Comparison of ENCODE assay signal across 21 cellular contexts in genomic region chr10:26612151-26612915, GRCh38.
"Had no signal": no experiment of that assay in that cellular context is flagged by ENCODE, and none has a peak within 500 bp of the region (broad histone marks: within the 10 kb centered on the region; RNA-seq: fewer than 3 reads in every experiment).

No MANE protein-coding gene starts in this region.

- ATAC-seq: activated naive CD8-positive, alpha-beta T cell treated with anti-CD3 and anti-CD28 coated beads, Interleukin-2, amount 50 U/mL, for 24 hours; activated T-cell treated with anti-CD3 and anti-CD28 coated beads, Interleukin-2, amount 50 U/mL, for 4 hours; left ventricle myocardium superior had no signal

- DNase-seq: activated CD4-positive, alpha-beta T cell treated with anti-CD3 and anti-CD28 coated beads, Interleukin-2, amount 10 ng/mL, durations not matched to agents 7 days and 5 days; activated CD4-positive, CD25-positive, alpha-beta regulatory T cell; activated CD8-positive, alpha-beta memory T cell treated with anti-CD3 and anti-CD28 coated beads, Interleukin-2, amount 50 U/mL, for 4 hours; activated effector memory CD4-positive, alpha-beta T cell treated with Interleukin-2 at 50 U/mL for 16 hours; activated naive CD4-positive, alpha-beta T cell treated with anti-CD3 and anti-CD28 coated beads, Interleukin-2, amount 10 ng/mL, durations not matched to agents 7 days and 5 days; activated naive CD8-positive, alpha-beta T cell treated with anti-CD3 and anti-CD28 coated beads, Interleukin-2, amount 50 U/mL, for 24 hours; activated T-cell treated with anti-CD3 and anti-CD28 coated beads, Interleukin-2, amount 50 U/mL, for 4 hours; anterior cingulate cortex; effector CD8-positive, alpha-beta T cell; foreskin melanocyte; left ventricle myocardium superior; stimulated activated CD4-positive, alpha-beta T cell treated with anti-CD3 and anti-CD28 coated beads, Interleukin-12 subunit alpha, Interleukin-12 subunit beta, amount 100 ng/mL, for 4 hours; stimulated activated CD4-positive, alpha-beta T cell treated with anti-CD3 and anti-CD28 coated beads, Interleukin-1b, Interleukin-23, amount 100 ng/mL, for 48 hours; stimulated activated CD8-positive, alpha-beta memory T cell treated with anti-CD3 and anti-CD28 coated beads, Interleukin-4, amount 100 ng/mL, for 48 hours; stimulated activated naive CD4-positive, alpha-beta T cell; T1000; tibial artery; uterus had no signal

- H3K4me1 ChIP-seq: parathyroid adenoma, tibial artery, uterus had no signal

- H3K9me3 ChIP-seq: tibial artery, uterus had no signal

- H3K4me3 ChIP-seq: tibial artery, uterus had no signal

- H3K27me3 ChIP-seq: tibial artery, uterus had no signal

- H3K27ac ChIP-seq: parathyroid adenoma, tibial artery, uterus had no signal

- FAIRE-seq: endothelial cell of umbilical vein, keratinocyte had no signal

- H3K36me3 ChIP-seq: tibial artery, uterus had no signal
